Comparison of ENCODE assay signal across 19 cellular contexts in genomic region chr2:56364902-56365301, GRCh38.
A peak's percentile ranks its signal among the peaks of the same experiment; 100 is the strongest.
DNase-seq lines count a peak whose midpoint lies in the region; ATAC-seq and TF ChIP-seq lines count a peak whose summit lies in the region.
"Had no signal": no experiment of that assay in that cellular context is flagged by ENCODE, and none has a peak within 500 bp of the region (broad histone marks: within the 10 kb centered on the region; RNA-seq: fewer than 3 reads in every experiment).

No MANE protein-coding gene starts in this region.

- H3K9me2 ChIP-seq in SK-N-SH, result no peaks in the 10 kb centered on the region

- no peak for ATAC-seq in SK-N-SH treated with all-trans-retinoic acid at 6 μM for 48 hours

- H3K27ac ChIP-seq in SK-N-SH (ENCODE audit: low read depth in 2 of 2, low read length in 1 of 2) (peak overlapping the region in 1 of 2 experiments; percentile 11; a peak in 2 of 4 replicates), subcutaneous abdominal adipose tissue (ENCODE audit: low read depth, low read length) (peak overlapping the region; percentile 21)
- H3K27ac ChIP-seq: 22Rv1; BLaER1 treated with 17β-estradiol and CSF1 and Interleukin-3, amounts not matched to agents 10 nM and 100 nM had no signal

- no peak overlapping the region for H3K9ac ChIP-seq in SK-N-SH
- H3K9ac ChIP-seq in subcutaneous abdominal adipose tissue (ENCODE audit: low read length in 5 of 5), result no peak overlapping the region
- H3K9ac ChIP-seq: BLaER1 treated with 17β-estradiol and CSF1 and Interleukin-3, amounts not matched to agents 10 nM and 100 nM had no signal

- no peaks in the 10 kb centered on the region for H3K4me1 Mint-ChIP-seq in activated CD4-positive, alpha-beta T cell treated with anti-CD3 and anti-CD28 coated beads, Interleukin-2, amount 10 ng/mL, durations not matched to agents 24 days and 14 days
- H3K4me1 Mint-ChIP-seq: CD14-positive monocyte; CD8-positive, alpha-beta memory T cell had no signal

- H4K20me1 ChIP-seq in SK-N-SH (ENCODE audit: insufficient read depth), result peaks cover 10% of the 10 kb centered on the region; the same call in 1 of the 2 replicates
- H4K20me1 ChIP-seq: BLaER1 treated with 17β-estradiol and CSF1 and Interleukin-3, amounts not matched to agents 10 nM and 100 nM had no signal

- no peak overlapping the region for H3K4me3 Mint-ChIP-seq in activated CD4-positive, alpha-beta T cell treated with anti-CD3 and anti-CD28 coated beads, Interleukin-2, amount 10 ng/mL, durations not matched to agents 24 days and 14 days
- H3K4me3 Mint-ChIP-seq: CD14-positive monocyte; CD4-positive, alpha-beta T cell; CD8-positive, alpha-beta memory T cell had no signal

- CTCF ChIA-PET in SK-N-SH (lab: Yijun Ruan, JAX), result no interaction called here

- H3K27me3 ChIP-seq in SK-N-SH (ENCODE audit: insufficient read depth), result no peaks in the 10 kb centered on the region
- no peaks in the 10 kb centered on the region for H3K27me3 ChIP-seq in subcutaneous abdominal adipose tissue (ENCODE audit: control insufficient read depth in 5 of 5, insufficient read depth in 4 of 5, low read length in 5 of 5)
- H3K27me3 ChIP-seq: BE2C; BLaER1 treated with 17β-estradiol and CSF1 and Interleukin-3, amounts not matched to agents 10 nM and 100 nM had no signal

- H3K36me3 ChIP-seq in SK-N-SH (replicated peaks in 1 of 2; ENCODE audit: control insufficient read depth in 1 of 2, insufficient read depth in 2 of 2, low read length in 1 of 2), result peaks cover 0 to 53% of the 10 kb centered on the region in 2 experiments
- H3K36me3 ChIP-seq in subcutaneous abdominal adipose tissue (ENCODE audit: control insufficient read depth in 5 of 5, insufficient read depth in 5 of 5, low read length in 5 of 5), result no peaks in the 10 kb centered on the region
- H3K36me3 ChIP-seq: BE2C; BLaER1 treated with 17β-estradiol and CSF1 and Interleukin-3, amounts not matched to agents 10 nM and 100 nM had no signal

- DNase-seq in SK-N-SH, result no peak
- DNase-seq in dermis blood vessel endothelial cell, result peak; percentile 27
- no peak for DNase-seq in glomerular visceral epithelial cell (ENCODE audit: extremely low spot score)
- no peak for DNase-seq in activated CD4-positive, alpha-beta T cell treated with anti-CD3 and anti-CD28 coated beads, Interleukin-2, amount 10 ng/mL, durations not matched to agents 24 days and 14 days
- DNase-seq: ACHN; AML-193; BE2C; CD4-positive, alpha-beta T cell; CD8-positive, alpha-beta memory T cell; DMS 273 treated with DMSO at 0.1 percent for 48 hours; DMS79; GF-D8; H7; HCEC 1CT had no signal

- TF ChIP-seq CTCF in SK-N-SH (IDR thresholded peaks at IDR 0.05), result no peak

- no peak overlapping the region for H2AFZ ChIP-seq in SK-N-SH (ENCODE audit: low read depth)

- TF ChIP-seq RAD21 in SK-N-SH (IDR thresholded peaks at IDR 0.05; ENCODE audit: low read length), result no peak

- H3K9me3 ChIP-seq in SK-N-SH (no peaks in the 10 kb centered on the region), subcutaneous abdominal adipose tissue (ENCODE audit: control insufficient read depth in 5 of 5, low read length in 5 of 5) (no peaks in the 10 kb centered on the region)
- H3K9me3 ChIP-seq: BE2C; BLaER1 treated with 17β-estradiol and CSF1 and Interleukin-3, amounts not matched to agents 10 nM and 100 nM had no signal

- no peaks in the 10 kb centered on the region for H3K36me3 Mint-ChIP-seq in activated CD4-positive, alpha-beta T cell treated with anti-CD3 and anti-CD28 coated beads, Interleukin-2, amount 10 ng/mL, durations not matched to agents 24 days and 14 days (ENCODE audit: low read depth)
- H3K36me3 Mint-ChIP-seq: CD14-positive monocyte; CD8-positive, alpha-beta memory T cell had no signal

- H3K9me3 Mint-ChIP-seq in activated CD4-positive, alpha-beta T cell treated with anti-CD3 and anti-CD28 coated beads, Interleukin-2, amount 10 ng/mL, durations not matched to agents 24 days and 14 days, result no peaks in the 10 kb centered on the region

- H3K27me3 Mint-ChIP-seq in activated CD4-positive, alpha-beta T cell treated with anti-CD3 and anti-CD28 coated beads, Interleukin-2, amount 10 ng/mL, durations not matched to agents 24 days and 14 days, result no peaks in the 10 kb centered on the region
- H3K27me3 Mint-ChIP-seq: CD4-positive, alpha-beta T cell; CD8-positive, alpha-beta memory T cell had no signal

- H3F3A ChIP-seq in SK-N-SH (replicated peaks; ENCODE audit: insufficient read depth), result peaks cover 55% of the 10 kb centered on the region

- H3K27ac Mint-ChIP-seq in activated CD4-positive, alpha-beta T cell treated with anti-CD3 and anti-CD28 coated beads, Interleukin-2, amount 10 ng/mL, durations not matched to agents 24 days and 14 days, result no peak overlapping the region
- H3K27ac Mint-ChIP-seq: CD14-positive monocyte; CD4-positive, alpha-beta T cell had no signal

- WGBS in SK-N-SH (ENCODE audit: low lambda C conversion rate), result 80% methylated on average over 2 of the region's 2 CpGs

- 0 out of 2 replicates have a peak overlapping the region, but pooled peaks have one; percentile 25 for H3K4me2 ChIP-seq in SK-N-SH
- H3K4me2 ChIP-seq: BLaER1 treated with 17β-estradiol and CSF1 and Interleukin-3, amounts not matched to agents 10 nM and 100 nM had no signal

- H3K4me1 ChIP-seq in SK-N-SH (ENCODE audit: control insufficient read depth in 1 of 2, insufficient read depth in 2 of 2, low read depth in 1 of 2, low read length in 1 of 2) (peaks cover 0 to 7% of the 10 kb centered on the region in 2 experiments; a peak in 3 of 4 replicates), subcutaneous abdominal adipose tissue (ENCODE audit: control insufficient read depth in 5 of 5, insufficient read depth in 5 of 5, low read length in 5 of 5) (peaks cover 0 to 12% (median 6%) of the 10 kb centered on the region in 5 donors)
- H3K4me1 ChIP-seq: BE2C; BLaER1 treated with 17β-estradiol and CSF1 and Interleukin-3, amounts not matched to agents 10 nM and 100 nM had no signal

- no peak for TF ChIP-seq EP300 in SK-N-SH (IDR thresholded peaks at IDR 0.05; ENCODE audit: borderline replicate concordance in 1 of 2, low read depth in 1 of 2, low read length in 1 of 2)

- H3K4me3 ChIP-seq in SK-N-SH (ENCODE audit: low read depth in 2 of 2, low read length in 1 of 2) (no peak overlapping the region), subcutaneous abdominal adipose tissue (ENCODE audit: low read depth in 1 of 5, low read length in 5 of 5) (no peak overlapping the region)
- H3K4me3 ChIP-seq: BLaER1 treated with 17β-estradiol and CSF1 and Interleukin-3, amounts not matched to agents 10 nM and 100 nM had no signal

- intact Hi-C loops in activated CD4-positive, alpha-beta T cell treated with anti-CD3 and anti-CD28 coated beads, Interleukin-2, amount 10 ng/mL, durations not matched to agents 24 days and 14 days (cut with micrococcal nuclease), result no loop called here

- peaks cover 100% of the 10 kb centered on the region for H3K79me2 ChIP-seq in SK-N-SH (ENCODE audit: insufficient read depth)

- POLR2A ChIA-PET in SK-N-SH (lab: Yijun Ruan, JAX), result no interaction called here

TF ChIP-seq in SK-N-SH, 30 proteins besides CTCF, POLR2A, EP300 and RAD21:
- TF ChIP-seq JUND (IDR thresholded peaks at IDR 0.05) (no peak), NRF1 (IDR thresholded peaks at IDR 0.05; ENCODE audit: low read depth, low read length) (no peak), FOSL2 (IDR thresholded peaks at IDR 0.05; ENCODE audit: borderline replicate concordance, low read depth) (no peak), EZH2phosphoT487 (IDR thresholded peaks at IDR 0.05; ENCODE audit: borderline replicate concordance, low read depth) (no peak)

TF ChIP-seq in SK-N-SH treated with all-trans-retinoic acid at 6 μM for 48 hours, 23 proteins besides CTCF, POLR2A, EP300 and RAD21 (continues in another document):
- TF ChIP-seq ZFP30 (CRISPR knock-in tag; IDR thresholded peaks at IDR 0.05) (no peak), PPARA (CRISPR knock-in tag; IDR thresholded peaks at IDR 0.05; ENCODE audit: borderline replicate concordance) (no peak), CREB5 (CRISPR knock-in tag; IDR thresholded peaks at IDR 0.05; ENCODE audit: low read depth) (no peak), ISL1 (CRISPR knock-in tag; IDR thresholded peaks at IDR 0.05) (no peak), PATZ1 (CRISPR knock-in tag; IDR thresholded peaks at IDR 0.05; ENCODE audit: borderline replicate concordance) (no peak), TOX (CRISPR knock-in tag; IDR thresholded peaks at IDR 0.05; ENCODE audit: borderline replicate concordance) (no peak), OSR1 (CRISPR knock-in tag; IDR thresholded peaks at IDR 0.05) (no peak), ZNF565 (CRISPR knock-in tag; conservative IDR thresholded peaks at IDR 0.05; ENCODE audit: low read depth) (no peak), RARB (CRISPR knock-in tag; IDR thresholded peaks at IDR 0.05) (no peak)
